Comparison of ENCODE assay signal across 1 cellular context in the genomic region with DNA sequence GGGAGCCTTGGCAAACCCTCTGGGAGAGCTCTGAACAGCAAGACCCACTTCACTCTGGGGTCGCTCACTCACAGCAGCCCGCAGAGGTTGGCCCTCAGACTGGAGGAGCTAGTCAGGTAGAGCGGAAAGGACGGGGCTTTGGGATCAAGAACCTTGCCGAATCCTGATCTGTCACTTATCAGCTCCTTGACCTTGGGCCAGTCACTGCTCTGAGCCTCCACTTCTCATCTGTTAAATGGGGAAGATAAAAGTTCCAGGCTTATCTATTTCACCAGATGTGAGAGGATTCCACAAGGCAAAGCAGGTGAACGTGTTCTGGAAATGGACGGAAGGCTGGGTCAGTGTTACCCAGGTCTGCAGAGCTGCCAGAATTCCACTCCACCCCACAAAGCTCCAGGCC.
TF ChIP-seq lines count a peak whose summit lies in the region.

No MANE protein-coding gene starts in this region.

TF ChIP-seq in H1, 55 proteins besides CTCF, POLR2A, EP300 and RAD21 (continued from another document):
- no peak for TF ChIP-seq MAFK (IDR thresholded peaks at IDR 0.05; ENCODE audit: low read depth, low read length)
- TF ChIP-seq TCF12 (IDR thresholded peaks at IDR 0.05; ENCODE audit: low read depth, low read length) = no peak
- no peak for TF ChIP-seq USF2 (IDR thresholded peaks at IDR 0.05; ENCODE audit: low read length)
- TF ChIP-seq KDM5A (IDR thresholded peaks at IDR 0.05; ENCODE audit: low read length) = no peak
- TF ChIP-seq EZH2 (IDR thresholded peaks at IDR 0.05; ENCODE audit: low read depth, low read length, severe bottlenecking) = no peak
- TF ChIP-seq SIRT6 (IDR thresholded peaks at IDR 0.05; ENCODE audit: low read length) = no peak
- no peak for TF ChIP-seq SAP30 (IDR thresholded peaks at IDR 0.05; ENCODE audit: insufficient read depth, insufficient replicate concordance, low read length)
- TF ChIP-seq CHD2 (IDR thresholded peaks at IDR 0.05; ENCODE audit: low read length) = no peak
- no peak for TF ChIP-seq NRF1 (IDR thresholded peaks at IDR 0.05; ENCODE audit: low read depth, low read length)
- no peak for TF ChIP-seq SP1 (IDR thresholded peaks at IDR 0.05; ENCODE audit: low read depth, low read length)
- TF ChIP-seq, protein P1, sequence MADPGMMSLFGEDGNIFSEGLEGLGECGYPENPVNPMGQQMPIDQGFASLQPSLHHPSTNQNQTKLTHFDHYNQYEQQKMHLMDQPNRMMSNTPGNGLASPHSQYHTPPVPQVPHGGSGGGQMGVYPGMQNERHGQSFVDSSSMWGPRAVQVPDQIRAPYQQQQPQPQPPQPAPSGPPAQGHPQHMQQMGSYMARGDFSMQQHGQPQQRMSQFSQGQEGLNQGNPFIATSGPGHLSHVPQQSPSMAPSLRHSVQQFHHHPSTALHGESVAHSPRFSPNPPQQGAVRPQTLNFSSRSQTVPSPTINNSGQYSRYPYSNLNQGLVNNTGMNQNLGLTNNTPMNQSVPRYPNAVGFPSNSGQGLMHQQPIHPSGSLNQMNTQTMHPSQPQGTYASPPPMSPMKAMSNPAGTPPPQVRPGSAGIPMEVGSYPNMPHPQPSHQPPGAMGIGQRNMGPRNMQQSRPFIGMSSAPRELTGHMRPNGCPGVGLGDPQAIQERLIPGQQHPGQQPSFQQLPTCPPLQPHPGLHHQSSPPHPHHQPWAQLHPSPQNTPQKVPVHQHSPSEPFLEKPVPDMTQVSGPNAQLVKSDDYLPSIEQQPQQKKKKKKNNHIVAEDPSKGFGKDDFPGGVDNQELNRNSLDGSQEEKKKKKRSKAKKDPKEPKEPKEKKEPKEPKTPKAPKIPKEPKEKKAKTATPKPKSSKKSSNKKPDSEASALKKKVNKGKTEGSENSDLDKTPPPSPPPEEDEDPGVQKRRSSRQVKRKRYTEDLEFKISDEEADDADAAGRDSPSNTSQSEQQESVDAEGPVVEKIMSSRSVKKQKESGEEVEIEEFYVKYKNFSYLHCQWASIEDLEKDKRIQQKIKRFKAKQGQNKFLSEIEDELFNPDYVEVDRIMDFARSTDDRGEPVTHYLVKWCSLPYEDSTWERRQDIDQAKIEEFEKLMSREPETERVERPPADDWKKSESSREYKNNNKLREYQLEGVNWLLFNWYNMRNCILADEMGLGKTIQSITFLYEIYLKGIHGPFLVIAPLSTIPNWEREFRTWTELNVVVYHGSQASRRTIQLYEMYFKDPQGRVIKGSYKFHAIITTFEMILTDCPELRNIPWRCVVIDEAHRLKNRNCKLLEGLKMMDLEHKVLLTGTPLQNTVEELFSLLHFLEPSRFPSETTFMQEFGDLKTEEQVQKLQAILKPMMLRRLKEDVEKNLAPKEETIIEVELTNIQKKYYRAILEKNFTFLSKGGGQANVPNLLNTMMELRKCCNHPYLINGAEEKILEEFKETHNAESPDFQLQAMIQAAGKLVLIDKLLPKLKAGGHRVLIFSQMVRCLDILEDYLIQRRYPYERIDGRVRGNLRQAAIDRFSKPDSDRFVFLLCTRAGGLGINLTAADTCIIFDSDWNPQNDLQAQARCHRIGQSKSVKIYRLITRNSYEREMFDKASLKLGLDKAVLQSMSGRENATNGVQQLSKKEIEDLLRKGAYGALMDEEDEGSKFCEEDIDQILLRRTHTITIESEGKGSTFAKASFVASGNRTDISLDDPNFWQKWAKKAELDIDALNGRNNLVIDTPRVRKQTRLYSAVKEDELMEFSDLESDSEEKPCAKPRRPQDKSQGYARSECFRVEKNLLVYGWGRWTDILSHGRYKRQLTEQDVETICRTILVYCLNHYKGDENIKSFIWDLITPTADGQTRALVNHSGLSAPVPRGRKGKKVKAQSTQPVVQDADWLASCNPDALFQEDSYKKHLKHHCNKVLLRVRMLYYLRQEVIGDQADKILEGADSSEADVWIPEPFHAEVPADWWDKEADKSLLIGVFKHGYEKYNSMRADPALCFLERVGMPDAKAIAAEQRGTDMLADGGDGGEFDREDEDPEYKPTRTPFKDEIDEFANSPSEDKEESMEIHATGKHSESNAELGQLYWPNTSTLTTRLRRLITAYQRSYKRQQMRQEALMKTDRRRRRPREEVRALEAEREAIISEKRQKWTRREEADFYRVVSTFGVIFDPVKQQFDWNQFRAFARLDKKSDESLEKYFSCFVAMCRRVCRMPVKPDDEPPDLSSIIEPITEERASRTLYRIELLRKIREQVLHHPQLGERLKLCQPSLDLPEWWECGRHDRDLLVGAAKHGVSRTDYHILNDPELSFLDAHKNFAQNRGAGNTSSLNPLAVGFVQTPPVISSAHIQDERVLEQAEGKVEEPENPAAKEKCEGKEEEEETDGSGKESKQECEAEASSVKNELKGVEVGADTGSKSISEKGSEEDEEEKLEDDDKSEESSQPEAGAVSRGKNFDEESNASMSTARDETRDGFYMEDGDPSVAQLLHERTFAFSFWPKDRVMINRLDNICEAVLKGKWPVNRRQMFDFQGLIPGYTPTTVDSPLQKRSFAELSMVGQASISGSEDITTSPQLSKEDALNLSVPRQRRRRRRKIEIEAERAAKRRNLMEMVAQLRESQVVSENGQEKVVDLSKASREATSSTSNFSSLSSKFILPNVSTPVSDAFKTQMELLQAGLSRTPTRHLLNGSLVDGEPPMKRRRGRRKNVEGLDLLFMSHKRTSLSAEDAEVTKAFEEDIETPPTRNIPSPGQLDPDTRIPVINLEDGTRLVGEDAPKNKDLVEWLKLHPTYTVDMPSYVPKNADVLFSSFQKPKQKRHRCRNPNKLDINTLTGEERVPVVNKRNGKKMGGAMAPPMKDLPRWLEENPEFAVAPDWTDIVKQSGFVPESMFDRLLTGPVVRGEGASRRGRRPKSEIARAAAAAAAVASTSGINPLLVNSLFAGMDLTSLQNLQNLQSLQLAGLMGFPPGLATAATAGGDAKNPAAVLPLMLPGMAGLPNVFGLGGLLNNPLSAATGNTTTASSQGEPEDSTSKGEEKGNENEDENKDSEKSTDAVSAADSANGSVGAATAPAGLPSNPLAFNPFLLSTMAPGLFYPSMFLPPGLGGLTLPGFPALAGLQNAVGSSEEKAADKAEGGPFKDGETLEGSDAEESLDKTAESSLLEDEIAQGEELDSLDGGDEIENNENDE (IDR thresholded peaks at IDR 0.05; ENCODE audit: insufficient replicate concordance, low read length) = no peak
- TF ChIP-seq TBP (IDR thresholded peaks at IDR 0.05; ENCODE audit: low read depth, low read length) = no peak
- TF ChIP-seq YY1 (IDR thresholded peaks at IDR 0.05; ENCODE audit: low read depth, low read length) = no peak
- TF ChIP-seq GTF2F1 (IDR thresholded peaks at IDR 0.05; ENCODE audit: borderline replicate concordance, low read depth, low read length) = no peak
- no peak for TF ChIP-seq SIX5 (IDR thresholded peaks at IDR 0.05; ENCODE audit: low read depth, low read length)
